ENCODE assay signal across 15 cellular contexts in the genomic region with DNA sequence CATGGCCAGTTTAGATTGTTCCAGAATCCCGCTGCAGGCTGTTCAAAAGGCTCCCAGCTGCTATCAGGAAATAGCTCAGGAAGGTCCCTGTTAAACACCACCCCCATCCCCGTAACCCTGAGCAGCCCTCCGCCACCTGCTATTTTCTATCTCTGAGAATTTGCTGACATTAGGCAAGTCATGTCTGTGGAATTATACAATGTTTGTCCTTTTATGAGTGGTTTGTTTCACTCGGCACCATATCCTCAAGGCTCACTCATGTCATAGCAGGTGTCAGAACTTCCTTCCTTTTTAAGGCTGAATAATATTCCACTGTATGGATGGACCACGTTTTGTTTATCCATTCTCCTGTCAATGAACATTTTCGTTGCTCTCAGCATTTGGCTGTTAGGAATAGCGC.
A peak's percentile ranks its signal among the peaks of the same experiment; 100 is the strongest.
DNase-seq lines count a peak whose midpoint lies in the region; ATAC-seq and TF ChIP-seq lines count a peak whose summit lies in the region.
"Had no signal": no experiment of that assay in that cellular context is flagged by ENCODE, and none has a peak within 500 bp of the region (broad histone marks: within the 10 kb centered on the region; RNA-seq: fewer than 3 reads in every experiment).

No MANE protein-coding gene starts in this region.

- H3K56ac ChIP-seq in IMR-90 (ENCODE audit: extremely low read depth, insufficient read depth, low read length): no peak overlapping the region

- no TSS peak for BruUV-seq in IMR-90 (replicated peaks; lab: Mats Ljungman, UMichigan)

- H2AK5ac ChIP-seq in IMR-90 (ENCODE audit: low read depth, low read length) (peak overlapping the region; percentile 70; the same call in 1 of the 2 replicates), mesenchymal stem cell (ENCODE audit: low read length, severe bottlenecking) (no peak overlapping the region)

- H2AFZ ChIP-seq in IMR-90 (replicated peaks; ENCODE audit: low read length, poor library complexity) (no peak overlapping the region), mesenchymal stem cell (ENCODE audit: low read depth, low read length) (no peak overlapping the region)

- H3K27me3 ChIP-seq in IMR-90 (ENCODE audit: control insufficient read depth, insufficient read depth, low read length) (no peaks in the 10 kb centered on the region), mesenchymal stem cell (ENCODE audit: control insufficient read depth in 1 of 2, insufficient read depth in 1 of 2, low read length in 2 of 2) (peaks cover 22 to 63% of the 10 kb centered on the region in 2 experiments), upper lobe of right lung (peaks cover 12% of the 10 kb centered on the region)

- in situ Hi-C loops in IMR-90 (cut with MboI; ENCODE audit: low sequenced_read_pairs): no loop called here

- H3K9me3 ChIP-seq in IMR-90 (ENCODE audit: control insufficient read depth, insufficient read depth, low read length) (no peaks in the 10 kb centered on the region), mesenchymal stem cell (ENCODE audit: control insufficient read depth, low read length) (no peaks in the 10 kb centered on the region), upper lobe of right lung (no peaks in the 10 kb centered on the region)
- H3K9me3 ChIP-seq: BLaER1, HAP-1 had no signal

- 0 out of 3 replicates have a peak overlapping the region, but pooled peaks have one; percentile 21 for H2BK15ac ChIP-seq in IMR-90 (ENCODE audit: low read depth, low read length)
- no peak overlapping the region for H2BK15ac ChIP-seq in mesenchymal stem cell (ENCODE audit: low read depth, poor library complexity, severe bottlenecking)

- H2BK12ac ChIP-seq in mesenchymal stem cell (ENCODE audit: low read length in 2 of 2): no peak overlapping the region

- no peak overlapping the region for H3K27ac ChIP-seq in IMR-90 (ENCODE audit: insufficient read depth, low read length)
- H3K27ac ChIP-seq in mesenchymal stem cell (ENCODE audit: low read length, poor library complexity, severe bottlenecking): no peak overlapping the region
- H3K27ac ChIP-seq in upper lobe of right lung: no peak overlapping the region
- H3K27ac ChIP-seq: BLaER1 had no signal

- H4K8ac ChIP-seq in IMR-90 (ENCODE audit: low read depth in 2 of 2, low read length in 2 of 2): no peak overlapping the region
- H4K8ac ChIP-seq in mesenchymal stem cell (ENCODE audit: low read length): no peak overlapping the region

- H3K4me3 ChIP-seq in IMR-90 (ENCODE audit: insufficient read depth, low read depth, low read length): no peak overlapping the region
- no peak overlapping the region for H3K4me3 ChIP-seq in mesenchymal stem cell (ENCODE audit: insufficient read depth in 1 of 2, low read depth in 1 of 2, low read length in 2 of 2)
- no peak overlapping the region for H3K4me3 ChIP-seq in upper lobe of right lung
- H3K4me3 ChIP-seq: BLaER1, HAP-1 had no signal

- H3K4me3 Mint-ChIP-seq in endothelial cell (ENCODE audit: unreplicated experiment) (no peak overlapping the region), natural killer cell (no peak overlapping the region)
- H3K4me3 Mint-ChIP-seq: CD14-positive monocyte; CD4-positive, alpha-beta memory T cell had no signal

- CTCF ChIA-PET in IMR-90 (lab: Yijun Ruan, JAX): no interaction called here

- no peaks in the 10 kb centered on the region for H3K36me3 Mint-ChIP-seq in endothelial cell (ENCODE audit: low read depth, unreplicated experiment)
- H3K36me3 Mint-ChIP-seq in natural killer cell: no peaks in the 10 kb centered on the region
- H3K36me3 Mint-ChIP-seq: CD14-positive monocyte; CD4-positive, alpha-beta memory T cell had no signal

- no peak overlapping the region for H4K5ac ChIP-seq in IMR-90 (ENCODE audit: low read depth, low read length)

- no peak overlapping the region for H2BK120ac ChIP-seq in IMR-90 (ENCODE audit: low read depth, low read length)
- no peak overlapping the region for H2BK120ac ChIP-seq in mesenchymal stem cell (ENCODE audit: low read depth, low read length)

- H4K91ac ChIP-seq in IMR-90 (ENCODE audit: insufficient read depth, low read depth, low read length) (no peak overlapping the region), mesenchymal stem cell (ENCODE audit: low read length) (peak overlapping the region; percentile 18)

- no peak for TF ChIP-seq RAD21 in IMR-90 (IDR thresholded peaks at IDR 0.05; ENCODE audit: low read length)

- H3K18ac ChIP-seq in IMR-90 (ENCODE audit: low read depth, low read length) (no peak overlapping the region), mesenchymal stem cell (ENCODE audit: low read depth in 1 of 2, low read length in 2 of 2) (no peak overlapping the region)

- no peak overlapping the region for H2BK5ac ChIP-seq in IMR-90 (ENCODE audit: low read depth, low read length, poor library complexity, severe bottlenecking)
- no peak overlapping the region for H2BK5ac ChIP-seq in mesenchymal stem cell (ENCODE audit: low read depth, low read length, poor library complexity, severe bottlenecking)

- no peak for DNase-seq in IMR-90
- peak; percentile 12 to 29 for DNase-seq in dermis microvascular lymphatic vessel endothelial cell (ENCODE audit: low read depth in 2 of 2)
- DNase-seq in mesenchymal stem cell: peak; percentile 42
- no peak for DNase-seq in upper lobe of right lung
- no peak for DNase-seq in endothelial cell (ENCODE audit: low spot score)
- no peak for DNase-seq in natural killer cell
- DNase-seq: 8988T; CD4-positive, alpha-beta memory T cell; DMS153; DMS79; GDM1 had no signal

- H3K27ac Mint-ChIP-seq in endothelial cell (ENCODE audit: unreplicated experiment) (no peak overlapping the region), natural killer cell (no peak overlapping the region)
- H3K27ac Mint-ChIP-seq: CD14-positive monocyte; CD4-positive, alpha-beta memory T cell had no signal

- H3K14ac ChIP-seq in IMR-90 (replicated peaks; ENCODE audit: low read depth, low read length): peak overlapping the region; percentile 30; the same call in 1 of the 2 replicates
- no peak overlapping the region for H3K14ac ChIP-seq in mesenchymal stem cell (ENCODE audit: low read length in 2 of 2)

- H3K27me3 Mint-ChIP-seq in endothelial cell (ENCODE audit: unreplicated experiment) (peaks cover 7% of the 10 kb centered on the region), natural killer cell (ENCODE audit: low read depth in 2 of 2) (peaks cover 54 to 91% of the 10 kb centered on the region in 2 donors)

- no peaks in the 10 kb centered on the region for H4K20me1 ChIP-seq in IMR-90 (ENCODE audit: insufficient read depth, low read length)
- H4K20me1 ChIP-seq: BLaER1 had no signal

- H3K4me2 ChIP-seq in IMR-90 (ENCODE audit: low read depth, low read length) (no peak overlapping the region), mesenchymal stem cell (ENCODE audit: low read length, poor library complexity, severe bottlenecking) (no peak overlapping the region)
- H3K4me2 ChIP-seq: BLaER1 had no signal

- H3K9ac ChIP-seq in IMR-90 (ENCODE audit: low read depth, low read length) (no peak overlapping the region), mesenchymal stem cell (ENCODE audit: low read length) (no peak overlapping the region)
- H3K9ac ChIP-seq: BLaER1 had no signal

- dilution Hi-C loops in IMR-90 (cut with HindIII; ENCODE audit: low sequenced_read_pairs, unreplicated experiment): no loop called here

- H2BK20ac ChIP-seq in IMR-90 (ENCODE audit: low read depth, low read length): peak overlapping the region; percentile 20; the same call in 1 of the 2 replicates

- no peak for TF ChIP-seq CTCF in IMR-90 (conservative IDR thresholded peaks at IDR 0.05; ENCODE audit: low read depth, low read length)
- no peak for TF ChIP-seq CTCF in upper lobe of right lung (IDR thresholded peaks at IDR 0.05)
- TF ChIP-seq CTCF in endothelial cell (IDR thresholded peaks at IDR 0.05; ENCODE audit: unreplicated experiment): no peak
- no peak for TF ChIP-seq CTCF in natural killer cell (IDR thresholded peaks at IDR 0.05)

- no peak overlapping the region for H3K23ac ChIP-seq in IMR-90 (ENCODE audit: low read depth, low read length)
- H3K23ac ChIP-seq in mesenchymal stem cell (ENCODE audit: low read length in 2 of 2): no peak overlapping the region

- H3K4me1 ChIP-seq in IMR-90 (ENCODE audit: control insufficient read depth, insufficient read depth, low read length) (peaks cover 35% of the 10 kb centered on the region), mesenchymal stem cell (ENCODE audit: control insufficient read depth, insufficient read depth, low read depth, low read length) (peaks cover 2% of the 10 kb centered on the region), upper lobe of right lung (peaks cover 14% of the 10 kb centered on the region)
- H3K4me1 ChIP-seq: BLaER1, HAP-1 had no signal

- H2AK9ac ChIP-seq in IMR-90 (replicated peaks; ENCODE audit: low read depth, low read length, poor library complexity): no peak overlapping the region

- H3K4me1 Mint-ChIP-seq in endothelial cell (ENCODE audit: unreplicated experiment): peaks cover 43% of the 10 kb centered on the region
- H3K4me1 Mint-ChIP-seq in natural killer cell: no peaks in the 10 kb centered on the region
- H3K4me1 Mint-ChIP-seq: CD14-positive monocyte; CD4-positive, alpha-beta memory T cell had no signal

- POLR2A ChIA-PET in IMR-90 (lab: Charles Lee; ENCODE audit: unreplicated experiment): no interaction called here

- H3K9me3 Mint-ChIP-seq in endothelial cell (ENCODE audit: unreplicated experiment) (no peaks in the 10 kb centered on the region), natural killer cell (no peaks in the 10 kb centered on the region)

- 82% methylated on average over 3 of the region's 7 CpGs; no CpG with 5 or more reads in 1 of the 2 experiments for WGBS in IMR-90 (ENCODE audit: extremely low coverage in 2 of 2, insufficient read length in 1 of 2), 2 experiments
- WGBS in mesenchymal stem cell: 63% methylated on average over 4 of the region's 7 CpGs

- no peak overlapping the region; the same call in 1 of the 2 replicates for H3K4ac ChIP-seq in IMR-90 (ENCODE audit: low read depth, low read length)
- H3K4ac ChIP-seq in mesenchymal stem cell (ENCODE audit: low read depth in 1 of 2, low read length in 2 of 2): no peak overlapping the region

- peaks cover 8% of the 10 kb centered on the region for H3K9me1 ChIP-seq in IMR-90 (ENCODE audit: insufficient read depth, low read length)

- intact Hi-C loops in IMR-90 (cut with micrococcal nuclease): no loop called here
- intact Hi-C loops in upper lobe of right lung (cut with DNase I): loop anchor here (10.0 kb wide), 1 partner anchor 169 kb away; a partner anchor contains a TSS
- intact Hi-C loops in natural killer cell (cut with micrococcal nuclease): no loop called here

- H3K36me3 ChIP-seq in IMR-90 (ENCODE audit: control insufficient read depth, insufficient read depth, low read length): no peaks in the 10 kb centered on the region
- H3K36me3 ChIP-seq in mesenchymal stem cell (ENCODE audit: control insufficient read depth in 1 of 2, insufficient read depth in 2 of 2, low read depth in 1 of 2, low read length in 2 of 2): no peaks in the 10 kb centered on the region
- H3K36me3 ChIP-seq in upper lobe of right lung: no peaks in the 10 kb centered on the region
- H3K36me3 ChIP-seq: BLaER1, HAP-1 had no signal

- H3K79me1 ChIP-seq in IMR-90 (ENCODE audit: low read depth in 1 of 2, low read length in 2 of 2) (peaks cover 0 to 25% of the 10 kb centered on the region in 2 experiments; a peak in 3 of 4 replicates), mesenchymal stem cell (replicated peaks; ENCODE audit: low read length, poor library complexity, severe bottlenecking) (no peaks in the 10 kb centered on the region)

- no peak for TF ChIP-seq POLR2A in IMR-90 (IDR thresholded peaks at IDR 0.05; ENCODE audit: low read depth, low read length)

- ATAC-seq in IMR-90 (ENCODE audit: low read depth) (no peak), upper lobe of right lung (peak; percentile 26), natural killer cell (no peak), GM18907 (IDR thresholded peaks at IDR 0.05; ENCODE audit: unreplicated experiment) (no peak)

Comparison
In these comparisons a context has a peak if more than half of its experiments do, and no peak if none do; other contexts are left out.
1. DNase-seq: peak in dermis microvascular lymphatic vessel endothelial cell (2 of 2) and mesenchymal stem cell (single experiment); none in IMR-90 (single experiment), upper lobe of right lung (single experiment), endothelial cell (single experiment) and natural killer cell (single experiment).